Comparison of ENCODE assay signal across 16 cellular contexts in the genomic region with DNA sequence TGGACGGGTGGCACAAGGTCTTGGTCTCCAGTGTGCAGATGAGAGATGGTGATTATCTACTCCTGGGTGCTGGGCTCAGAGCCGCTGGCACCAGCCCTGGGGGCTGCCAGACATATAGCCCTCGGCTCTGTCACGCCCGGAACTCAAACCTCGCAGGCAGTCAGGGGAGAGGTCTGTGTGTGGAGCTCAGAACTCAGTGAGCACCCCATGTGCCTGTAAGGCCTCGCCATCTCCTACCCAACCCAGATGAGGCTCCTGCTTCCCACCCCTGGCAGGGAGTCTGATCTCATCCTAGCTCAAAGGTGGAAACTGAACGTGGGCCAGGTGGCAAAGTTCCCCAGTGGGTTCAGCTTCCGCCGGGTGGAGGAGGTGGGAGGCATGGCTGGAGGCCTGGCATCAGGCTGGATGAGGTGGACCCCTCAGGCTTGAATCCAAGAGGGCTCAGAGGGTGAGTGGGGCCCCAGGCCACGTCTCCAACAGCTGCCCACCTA. TPM values are rescaled to one million over a fixed set of nuclear protein-coding genes. Genes with fewer than 3 reads are reported as not detected.
DNase-seq lines count a peak whose midpoint lies in the region; ATAC-seq and TF ChIP-seq lines count a peak whose summit lies in the region.
"Had no signal": no experiment of that assay in that cellular context is flagged by ENCODE, and none has a peak within 500 bp of the region (broad histone marks: within the 10 kb centered on the region; RNA-seq: fewer than 3 reads in every experiment).

No MANE protein-coding gene starts in this region.

- no peak for TF ChIP-seq CTCF in natural killer cell (IDR thresholded peaks at IDR 0.05)
- TF ChIP-seq CTCF in chondrocyte (IDR thresholded peaks at IDR 0.05): no peak
- TF ChIP-seq CTCF in osteoblast (IDR thresholded peaks at IDR 0.05; ENCODE audit: extremely low read depth, low read depth, low read length): no peak
- TF ChIP-seq CTCF in Calu3 (IDR thresholded peaks at IDR 0.05; ENCODE audit: unreplicated experiment): no peak

- no peak overlapping the region for H3K4me3 Mint-ChIP-seq in natural killer cell treated with Interleukin-12 subunit alpha and Interleukin-12 subunit beta and Interleukin-15 and Interleukin-18, amount 100 ng/mL, for 72 hours
- no peak overlapping the region for H3K4me3 Mint-ChIP-seq in natural killer cell
- no peak overlapping the region for H3K4me3 Mint-ChIP-seq in chondrocyte (ENCODE audit: unreplicated experiment)
- H3K4me3 Mint-ChIP-seq in Calu3 (ENCODE audit: low read depth, unreplicated experiment): no peak overlapping the region
- H3K4me3 Mint-ChIP-seq: CD4-positive, CD25-positive, alpha-beta regulatory T cell had no signal

- no peak overlapping the region for H3K27ac Mint-ChIP-seq in natural killer cell treated with Interleukin-12 subunit alpha and Interleukin-12 subunit beta and Interleukin-15 and Interleukin-18, amount 100 ng/mL, for 72 hours
- no peak overlapping the region for H3K27ac Mint-ChIP-seq in natural killer cell
- H3K27ac Mint-ChIP-seq in chondrocyte (ENCODE audit: unreplicated experiment): peak overlapping the region; percentile 59
- H3K27ac Mint-ChIP-seq in Calu3 (ENCODE audit: unreplicated experiment): no peak overlapping the region
- H3K27ac Mint-ChIP-seq: CD4-positive, CD25-positive, alpha-beta regulatory T cell had no signal

- H2AFZ ChIP-seq in osteoblast (ENCODE audit: low read length): no peak overlapping the region

- H3K4me2 ChIP-seq in osteoblast (ENCODE audit: insufficient read depth, low read length): peak overlapping the region; percentile 57

- intact Hi-C loops in natural killer cell (cut with micrococcal nuclease): no loop called here
- intact Hi-C loops in Calu3 (cut with micrococcal nuclease; ENCODE audit: unreplicated experiment): no loop called here

- CTCF ChIA-PET in Calu3 (lab: Charles Lee): interaction anchor here (0.5 to 0.6 kb wide), 2 partner anchors 228 to 247 kb away, joined by 3 to 6 read pairs; no protein-coding TSS in a partner anchor

- peaks cover 5% of the 10 kb centered on the region in 2 donors for H3K27me3 Mint-ChIP-seq in natural killer cell treated with Interleukin-12 subunit alpha and Interleukin-12 subunit beta and Interleukin-15 and Interleukin-18, amount 100 ng/mL, for 72 hours
- peaks cover 6 to 8% of the 10 kb centered on the region in 2 donors for H3K27me3 Mint-ChIP-seq in natural killer cell (ENCODE audit: low read depth in 2 of 2)
- H3K27me3 Mint-ChIP-seq in chondrocyte (ENCODE audit: low read depth): no peaks in the 10 kb centered on the region
- H3K27me3 Mint-ChIP-seq in Calu3 (ENCODE audit: unreplicated experiment): peaks cover 95% of the 10 kb centered on the region

- peak; percentile 56 for DNase-seq in natural killer cell treated with Interleukin-12 subunit alpha and Interleukin-12 subunit beta and Interleukin-15 and Interleukin-18, amount 100 ng/mL, for 72 hours (ENCODE audit: low spot score)
- DNase-seq in natural killer cell (no peak), chondrocyte (ENCODE audit: low spot score) (no peak), osteoblast (ENCODE audit: insufficient read length, low spot score, missing footprints) (peak; percentile 50), NOMO-1 treated with dmso at 0.1 percent for 144 hours (lab: John Stamatoyannopoulos, UW; ENCODE audit: unreplicated experiment) (no peak), Calu3 (no peak)
- DNase-seq: CD4-positive, CD25-positive, alpha-beta regulatory T cell; DMS79; HCEC 1CT; NCI-H1436 treated with DMSO at 0.1 percent for 48 hours; NCI-H2081 treated with DMSO at 0.1 percent for 48 hours; NCI-H226; NCI-H774; SHP77 treated with DMSO at 0.1 percent for 48 hours had no signal

- BruUV-seq in Calu3 (replicated peaks; lab: Mats Ljungman, UMichigan): no TSS peak

- peaks cover 4 to 10% of the 10 kb centered on the region in 2 donors for H3K4me1 Mint-ChIP-seq in natural killer cell treated with Interleukin-12 subunit alpha and Interleukin-12 subunit beta and Interleukin-15 and Interleukin-18, amount 100 ng/mL, for 72 hours (ENCODE audit: low read depth in 2 of 2)
- H3K4me1 Mint-ChIP-seq in natural killer cell: peaks cover 0 to 6% of the 10 kb centered on the region in 2 donors
- H3K4me1 Mint-ChIP-seq in chondrocyte (ENCODE audit: low read depth): peaks cover 36% of the 10 kb centered on the region
- no peaks in the 10 kb centered on the region for H3K4me1 Mint-ChIP-seq in Calu3 (ENCODE audit: low read depth, unreplicated experiment)

- H3K9me3 Mint-ChIP-seq in natural killer cell treated with Interleukin-12 subunit alpha and Interleukin-12 subunit beta and Interleukin-15 and Interleukin-18, amount 100 ng/mL, for 72 hours: no peaks in the 10 kb centered on the region
- H3K9me3 Mint-ChIP-seq in natural killer cell: no peaks in the 10 kb centered on the region
- no peaks in the 10 kb centered on the region for H3K9me3 Mint-ChIP-seq in chondrocyte (ENCODE audit: low read depth)
- H3K9me3 Mint-ChIP-seq in Calu3 (ENCODE audit: low read depth, unreplicated experiment): no peaks in the 10 kb centered on the region

- peak in 1 of 2 donors; percentile 10 for ATAC-seq in natural killer cell treated with Interleukin-12 subunit alpha and Interleukin-12 subunit beta and Interleukin-15 and Interleukin-18, amount 100 ng/mL, for 72 hours
- ATAC-seq in natural killer cell: no peak
- no peak for ATAC-seq in GM18861 (IDR thresholded peaks at IDR 0.05; ENCODE audit: unreplicated experiment)

- no peaks in the 10 kb centered on the region for H3K36me3 ChIP-seq in osteoblast (ENCODE audit: insufficient read depth, low read length)

- H3K4me3 ChIP-seq in osteoblast (ENCODE audit: insufficient read depth, low read length): no peak overlapping the region
- H3K4me3 ChIP-seq: K562 had no signal

- no peaks in the 10 kb centered on the region for H3K36me3 Mint-ChIP-seq in natural killer cell treated with Interleukin-12 subunit alpha and Interleukin-12 subunit beta and Interleukin-15 and Interleukin-18, amount 100 ng/mL, for 72 hours
- H3K36me3 Mint-ChIP-seq in natural killer cell (no peaks in the 10 kb centered on the region), chondrocyte (ENCODE audit: low read depth) (no peaks in the 10 kb centered on the region), Calu3 (ENCODE audit: insufficient read depth, unreplicated experiment) (peaks cover under 1% of the 10 kb centered on the region)
- H3K36me3 Mint-ChIP-seq: CD4-positive, CD25-positive, alpha-beta regulatory T cell had no signal

- H3K27ac ChIP-seq in osteoblast (ENCODE audit: low read depth, low read length): peak overlapping the region; percentile 46

- no peaks in the 10 kb centered on the region for H3K9me3 ChIP-seq in osteoblast (ENCODE audit: low read depth, low read length)

- H3K27me3 ChIP-seq in osteoblast (ENCODE audit: insufficient read depth, low read length): no peaks in the 10 kb centered on the region

- H3K4me1 ChIP-seq in osteoblast (ENCODE audit: insufficient read depth, low read length): peaks cover 25% of the 10 kb centered on the region

- H3K79me2 ChIP-seq in osteoblast (ENCODE audit: insufficient read depth, low read length): no peaks in the 10 kb centered on the region

- H4K20me1 ChIP-seq in osteoblast (ENCODE audit: insufficient read depth, low read length): no peaks in the 10 kb centered on the region

RNA-seq across cellular contexts. Expression of gene NPTX1, which starts 22.6 kb away (rescaled TPM):
- under 1 TPM; 0.38 to 0.92 TPM for total RNA-seq in natural killer cell treated with Interleukin-12 subunit alpha and Interleukin-12 subunit beta and Interleukin-15 and Interleukin-18, amount 100 ng/mL, for 72 hours
- 1 to 10 TPM; 1.0 to 2.2 (median 2.2) TPM for total RNA-seq in natural killer cell
- 16.1 to 20.3 TPM (median 16.5 TPM) in 3 replicates for total RNA-seq in chondrocyte
- under 0.01 and 0.29 TPM in 2 replicates for total RNA-seq in osteoblast
- total RNA-seq in Calu3 (2022): 0.20 and 0.21 TPM in 2 replicates

RNA-seq across cellular contexts. Expression of gene RPTOR, which starts 45.7 kb away (rescaled TPM):
- total RNA-seq in natural killer cell treated with Interleukin-12 subunit alpha and Interleukin-12 subunit beta and Interleukin-15 and Interleukin-18, amount 100 ng/mL, for 72 hours: 10 to 100 TPM; 44.1 to 92.4 TPM
- 10 to 100 TPM; 49.2 to 63.6 (median 55.4) TPM for total RNA-seq in natural killer cell
- total RNA-seq in chondrocyte: 30.7 to 44.8 TPM (median 30.9 TPM) in 3 replicates
- total RNA-seq in osteoblast: 26.5 and 27.9 TPM in 2 replicates
- 41.7 and 41.8 TPM in 2 replicates for total RNA-seq in Calu3 (2022)

Comparison
In these comparisons a context has a peak if more than half of its experiments do, and no peak if none do; other contexts are left out.
1. DNase-seq: peak in natural killer cell treated with Interleukin-12 subunit alpha and Interleukin-12 subunit beta and Interleukin-15 and Interleukin-18, amount 100 ng/mL, for 72 hours (single experiment) and osteoblast (single experiment); none in natural killer cell (single experiment), chondrocyte (single experiment), NOMO-1 treated with dmso at 0.1 percent for 144 hours (single experiment) and Calu3 (single experiment).